In genomic region chr6:144095134-144096002, GRCh38 we compare ENCODE assay signal across 8 cellular contexts. TPM values are rescaled to one million over a fixed set of nuclear protein-coding genes. Genes with fewer than 3 reads are reported as not detected.
DNase-seq lines count a peak whose midpoint lies in the region; ATAC-seq lines count a peak whose summit lies in the region.

SF3B5 (minus strand) TSS chr6:144095573; CDS start chr6:144095497, 76 bp downstream.

- peaks cover 0 to 25% (median 14%) of the 10 kb centered on the region in 11 experiments; a peak in 14 of 22 replicates for H4K20me1 ChIP-seq in BLaER1 treated with 17β-estradiol and CSF1 and Interleukin-3, amounts not matched to agents 10 nM and 100 nM

- intact Hi-C loops in left colon (cut with DNase I, micrococcal nuclease), result no loop called here

- H3K4me1 ChIP-seq in BLaER1 treated with 17β-estradiol and CSF1 and Interleukin-3, amounts not matched to agents 10 nM and 100 nM, result peaks cover 18 to 32% (median 25%) of the 10 kb centered on the region in 10 experiments

- no peaks in the 10 kb centered on the region for H3K27me3 ChIP-seq in BLaER1 treated with 17β-estradiol and CSF1 and Interleukin-3, amounts not matched to agents 10 nM and 100 nM

- peaks cover 0 to 6% (median 0%) of the 10 kb centered on the region in 11 experiments; a peak in 7 of 22 replicates for H3K36me3 ChIP-seq in BLaER1 treated with 17β-estradiol and CSF1 and Interleukin-3, amounts not matched to agents 10 nM and 100 nM

- H3K27ac ChIP-seq in BLaER1 treated with 17β-estradiol and CSF1 and Interleukin-3, amounts not matched to agents 10 nM and 100 nM, result peak within 1 kb of the TSS; percentile 68 to 88 (median 80)

- peak within 1 kb of the TSS; percentile 85 to 98 (median 92) for H3K4me3 ChIP-seq in BLaER1 treated with 17β-estradiol and CSF1 and Interleukin-3, amounts not matched to agents 10 nM and 100 nM

- DNase-seq in NCI-H748 (lab: John Stamatoyannopoulos, UW; ENCODE audit: unreplicated experiment) (peak; percentile 100), cortex of kidney (lab: John Stamatoyannopoulos, UW) (peak; percentile 35), left colon (peak; percentile 100)
- DNase-seq in activated CD4-positive, alpha-beta T cell treated with anti-CD3 and anti-CD28 coated beads, Interleukin-2, amount 50 U/mL, for 1 hour, result peak; percentile 98
- DNase-seq in stimulated activated CD4-positive, alpha-beta T cell treated with anti-CD3 and anti-CD28 coated beads, Interleukin-1b, Interleukin-23, amount 100 ng/mL, for 48 hours, result peak; percentile 98

- no peaks in the 10 kb centered on the region for H3K9me3 ChIP-seq in BLaER1 treated with 17β-estradiol and CSF1 and Interleukin-3, amounts not matched to agents 10 nM and 100 nM (replicated peaks in 1 of 11)

- H3K9ac ChIP-seq in BLaER1 treated with 17β-estradiol and CSF1 and Interleukin-3, amounts not matched to agents 10 nM and 100 nM, result peak within 1 kb of the TSS; percentile 82 to 90 (median 86)

- H3K4me2 ChIP-seq in BLaER1 treated with 17β-estradiol and CSF1 and Interleukin-3, amounts not matched to agents 10 nM and 100 nM, result peak within 1 kb of the TSS; percentile 85 to 98 (median 94)

- peak; percentile 92 for ATAC-seq in GM19351 (IDR thresholded peaks at IDR 0.05; ENCODE audit: unreplicated experiment)
- ATAC-seq in HG03521 (IDR thresholded peaks at IDR 0.05; ENCODE audit: unreplicated experiment), result peak; percentile 91
- ATAC-seq in left colon, result peak; percentile 98

RNA-seq across cellular contexts. Expression of gene SF3B5, which starts in this region (rescaled TPM):
- 100 to 1,000 TPM; 133 to 167 TPM for total RNA-seq in left colon

Comparison
In these comparisons a context has a peak if more than half of its experiments do, and no peak if none do; other contexts are left out.
1. Peak in every context shown above with its lines: DNase-seq, ATAC-seq, H3K4me3 ChIP-seq and H3K27ac ChIP-seq.
2. DNase-seq: peak in every context shown above with its lines; median percentile 100 in NCI-H748; 100 in left colon; 98 in activated CD4-positive, alpha-beta T cell treated with anti-CD3 and anti-CD28 coated beads, Interleukin-2, amount 50 U/mL, for 1 hour; 98 in stimulated activated CD4-positive, alpha-beta T cell treated with anti-CD3 and anti-CD28 coated beads, Interleukin-1b, Interleukin-23, amount 100 ng/mL, for 48 hours; 35 in cortex of kidney.